In the genomic region with DNA sequence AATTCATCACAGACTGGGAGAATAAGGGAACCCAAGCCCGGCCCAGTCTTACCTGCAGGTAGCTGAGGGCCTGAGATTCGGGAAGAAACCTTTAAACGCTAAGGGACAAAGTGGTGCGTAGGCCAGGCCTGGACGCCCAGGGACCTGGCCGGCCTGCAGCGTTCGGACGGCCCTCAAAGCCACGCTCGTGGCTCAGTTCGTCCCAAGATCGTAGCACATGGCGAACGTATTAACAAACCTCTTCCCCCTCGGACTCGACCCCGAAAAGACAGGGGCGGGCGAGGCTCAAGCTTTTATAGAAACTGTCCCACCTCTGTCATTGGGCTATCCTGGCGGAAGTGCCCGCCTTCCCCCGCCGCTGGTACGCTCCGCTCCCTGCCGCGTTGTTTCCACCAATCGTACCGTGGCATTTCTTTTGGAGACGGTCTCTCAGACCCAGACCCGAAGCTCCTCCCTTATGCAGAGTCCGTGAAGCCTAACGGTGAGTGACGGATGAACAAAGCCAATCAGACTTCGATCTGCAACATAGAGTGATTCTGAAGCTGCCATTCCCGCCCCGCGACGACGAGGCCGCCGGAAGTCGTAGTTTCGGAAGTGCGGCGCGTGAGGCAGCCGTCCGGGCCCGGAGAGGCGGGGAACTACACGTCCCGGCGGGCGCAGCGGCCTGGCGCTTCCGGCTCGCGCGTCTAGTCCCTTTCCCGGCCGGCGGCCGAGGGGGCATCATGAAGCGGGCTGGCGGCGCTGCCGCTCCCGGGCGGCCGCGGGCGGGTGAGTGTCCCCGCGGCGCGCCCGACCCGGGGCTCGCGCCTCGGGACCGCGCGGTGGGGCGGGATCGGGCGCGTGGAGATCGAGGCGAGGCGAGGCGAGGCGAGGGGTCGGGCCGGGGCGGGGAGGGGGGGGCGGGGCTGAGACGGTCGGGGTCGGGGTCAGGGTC, we compare ENCODE assay signal across 8 cellular contexts. TPM values are rescaled to one million over a fixed set of nuclear protein-coding genes. Genes with fewer than 3 reads are reported as not detected.
DNase-seq lines count a peak whose midpoint lies in the region; ATAC-seq lines count a peak whose summit lies in the region.

A gene (plus strand): TSS at position 692 of the 934 bp plus-strand sequence. CDS start 8,139 bp downstream, outside the sequence.

- DNase-seq in AG08396 (ENCODE audit: low spot score) = peak; percentile 99
- peak; percentile 99 for DNase-seq in NCI-H345 treated with DMSO at 0.1 percent for 48 hours (lab: John Stamatoyannopoulos, UW; ENCODE audit: unreplicated experiment)
- peak; percentile 99 to 100 (median 99) for DNase-seq in activated CD4-positive, CD25-positive, alpha-beta regulatory T cell (lab: John Stamatoyannopoulos, UW)
- peak; percentile 99 for DNase-seq in central memory CD4-positive, alpha-beta T cell
- DNase-seq in immature natural killer cell = peak; percentile 98 to 99 (median 99)
- peak; percentile 100 for DNase-seq in smooth muscle cell of the brain vasculature (ENCODE audit: low read depth, low spot score)

- ATAC-seq in GM19023 (IDR thresholded peaks at IDR 0.05; ENCODE audit: unreplicated experiment) = peak; percentile 87
- peak; percentile 88 for ATAC-seq in HG03280 (IDR thresholded peaks at IDR 0.05; ENCODE audit: unreplicated experiment)

- no peaks in the 10 kb centered on the region for H3K9me3 Mint-ChIP-seq in immature natural killer cell

- H3K27me3 Mint-ChIP-seq in immature natural killer cell (ENCODE audit: low read depth in 3 of 3) = peaks cover 7 to 12% (median 9%) of the 10 kb centered on the region in 3 donors

- peak within 1 kb of the TSS; percentile 88 to 97 (median 92) for H3K4me3 Mint-ChIP-seq in immature natural killer cell

- H3K4me1 Mint-ChIP-seq in immature natural killer cell = peaks cover 46 to 49% of the 10 kb centered on the region in 2 donors

- peak within 1 kb of the TSS; percentile 66 to 93 (median 88) for H3K27ac Mint-ChIP-seq in immature natural killer cell

- H3K36me3 Mint-ChIP-seq in immature natural killer cell = no peaks in the 10 kb centered on the region

RNA-seq across cellular contexts. Expression of the gene that starts here (rescaled TPM):
- polyA plus RNA-seq in immature natural killer cell = 1 to 10 TPM; 5.2 to 6.9 (median 5.6) TPM

Comparison
In these comparisons a context has a peak if more than half of its experiments do, and no peak if none do; other contexts are left out.
1. Peak in every context shown above with its lines: DNase-seq and ATAC-seq.